ENCODE assay signal across 9 cellular contexts in genomic region chr7:116630932-116631449, GRCh38. TPM values are rescaled to one million over a fixed set of nuclear protein-coding genes. Genes with fewer than 3 reads are reported as not detected.
DNase-seq lines count a peak whose midpoint lies in the region; ATAC-seq, FAIRE-seq and TF ChIP-seq lines count a peak whose summit lies in the region.
"Had no signal": no experiment of that assay in that cellular context is flagged by ENCODE, and none has a peak within 500 bp of the region (broad histone marks: within the 10 kb centered on the region; RNA-seq: fewer than 3 reads in every experiment).

No MANE protein-coding gene starts in this region.

- peak overlapping the region; percentile 29 for H3K27ac ChIP-seq in astrocyte (ENCODE audit: low read depth, low read length)
- no peak overlapping the region for H3K27ac ChIP-seq in HepG2 (ENCODE audit: extremely low read length, insufficient read depth, low read length)

- ATAC-seq in GM19438 (IDR thresholded peaks at IDR 0.05; ENCODE audit: low read depth, unreplicated experiment) (peak; percentile 54), HepG2 (peak; percentile 95)

- no peak overlapping the region for H3K4me3 Mint-ChIP-seq in astrocyte (ENCODE audit: unreplicated experiment)
- H3K4me3 Mint-ChIP-seq: natural killer cell; T-helper 1 cell treated with Interleukin-12 subunit alpha and Interleukin-12 subunit beta and Interleukin-4 antibody, amounts not matched to agents 30 μg/mL and 1 μg/mL, for 36 hours had no signal

- H3K36me3 Mint-ChIP-seq in astrocyte (ENCODE audit: low read depth, unreplicated experiment), result no peaks in the 10 kb centered on the region
- H3K36me3 Mint-ChIP-seq: natural killer cell had no signal

- H3K79me2 ChIP-seq in astrocyte (ENCODE audit: insufficient read depth, low read length) (no peaks in the 10 kb centered on the region), HepG2 (ENCODE audit: insufficient read depth, low read length) (no peaks in the 10 kb centered on the region)

- WGBS in HepG2 (ENCODE audit: low lambda C conversion rate), result 2% methylated on average over 10 of the region's 10 CpGs

- TF ChIP-seq RAD21 in HepG2 (CRISPR knock-in tag; IDR thresholded peaks at IDR 0.05), result no peak

- H3K27ac Mint-ChIP-seq in astrocyte (ENCODE audit: unreplicated experiment), result no peak overlapping the region
- H3K27ac Mint-ChIP-seq: natural killer cell; T-helper 1 cell treated with Interleukin-12 subunit alpha and Interleukin-12 subunit beta and Interleukin-4 antibody, amounts not matched to agents 30 μg/mL and 1 μg/mL, for 36 hours had no signal

- in situ Hi-C loops in HepG2 (cut with HindIII; ENCODE audit: extremely low pct_ligation_motif_present, low pct_unique_long_range_greater_than_20kb), result no loop called here

- H2AFZ ChIP-seq in astrocyte (ENCODE audit: low read depth, low read length), result no peak overlapping the region
- no peak overlapping the region for H2AFZ ChIP-seq in HepG2 (ENCODE audit: low read length)

- FAIRE-seq in astrocyte (lab: Jason Lieb, UNC) (peak; percentile 79), HepG2 (lab: Jason Lieb, UNC) (no peak), D721Med (lab: Jason Lieb, UNC) (no peak)

- H3K4me1 Mint-ChIP-seq in astrocyte (ENCODE audit: low read depth, unreplicated experiment), result peaks cover 5% of the 10 kb centered on the region
- H3K4me1 Mint-ChIP-seq: natural killer cell had no signal

- TF ChIP-seq EP300 in HepG2 (IDR thresholded peaks at IDR 0.05; ENCODE audit: low read depth in 2 of 2, low read length in 2 of 2), result no peak
- TF ChIP-seq EP300 in HepG2 (CRISPR knock-in tag; IDR thresholded peaks at IDR 0.05; ENCODE audit: borderline replicate concordance), result no peak

- H3K27me3 ChIP-seq in astrocyte (ENCODE audit: insufficient read depth, low read length) (no peaks in the 10 kb centered on the region), HepG2 (ENCODE audit: control insufficient read depth in 1 of 2, insufficient read depth in 2 of 2, low read length in 2 of 2) (no peaks in the 10 kb centered on the region; a peak in 2 of 5 replicates)

- H4K20me1 ChIP-seq in astrocyte (ENCODE audit: insufficient read depth, low read length) (no peaks in the 10 kb centered on the region), HepG2 (ENCODE audit: insufficient read depth, low read length) (no peaks in the 10 kb centered on the region)

- H3K27me3 Mint-ChIP-seq in astrocyte (ENCODE audit: low read depth, unreplicated experiment), result peaks cover under 1% of the 10 kb centered on the region

- H3K9ac ChIP-seq in astrocyte (ENCODE audit: low read length) (no peak overlapping the region), HepG2 (ENCODE audit: insufficient read depth, low read depth, low read length) (no peak overlapping the region)

- TF ChIP-seq CTCF in astrocyte (IDR thresholded peaks at IDR 0.05; ENCODE audit: insufficient read depth, low read depth, low read length) (no peak), HepG2 (CRISPR knock-in tag; IDR thresholded peaks at IDR 0.05) (no peak), D721Med (IDR thresholded peaks at IDR 0.05; ENCODE audit: insufficient read depth, missing control alignments) (no peak)

- H3K4me1 ChIP-seq in astrocyte (ENCODE audit: insufficient read depth, low read length) (peaks cover 15% of the 10 kb centered on the region), HepG2 (ENCODE audit: insufficient read depth, low read length) (peaks cover 14% of the 10 kb centered on the region)

- intact Hi-C loops in HepG2 (cut with micrococcal nuclease; ENCODE audit: unreplicated experiment), result no loop called here

- CTCF ChIA-PET in HepG2 (lab: Yijun Ruan, JAX; ENCODE audit: low intra/inter-chr PET ratio, low total read pairs), result no interaction called here

- H3K9me3 Mint-ChIP-seq in astrocyte (ENCODE audit: unreplicated experiment), result no peaks in the 10 kb centered on the region
- H3K9me3 Mint-ChIP-seq: natural killer cell; T-helper 1 cell treated with Interleukin-12 subunit alpha and Interleukin-12 subunit beta and Interleukin-4 antibody, amounts not matched to agents 30 μg/mL and 1 μg/mL, for 36 hours had no signal

- DNase-seq in HK-2 (ENCODE audit: unreplicated experiment), result peak; percentile 87
- DNase-seq in astrocyte (ENCODE audit: low read depth), result peak; percentile 93
- DNase-seq in HepG2 (ENCODE audit: low spot score), result peak; percentile 60
- no peak for DNase-seq in Kasumi-1 (lab: John Stamatoyannopoulos, UW)
- DNase-seq in D721Med (ENCODE audit: insufficient read length, low spot score), result no peak
- no peak for DNase-seq in T-helper 1 cell
- DNase-seq: natural killer cell had no signal

- no TSS peak for BruUV-seq in HepG2 (replicated peaks; lab: Mats Ljungman, UMichigan)

- no peaks in the 10 kb centered on the region for H3K9me3 ChIP-seq in astrocyte (ENCODE audit: insufficient read depth, low read depth, low read length)
- no peaks in the 10 kb centered on the region for H3K9me3 ChIP-seq in HepG2 (ENCODE audit: low read length)

- POLR2A ChIA-PET in HepG2 (lab: Yijun Ruan, JAX), result no interaction called here

- H3K4me2 ChIP-seq in astrocyte (ENCODE audit: low read length) (peak overlapping the region; percentile 20), HepG2 (ENCODE audit: low read depth, low read length) (peak overlapping the region; percentile 71)

- H3K4me3 ChIP-seq in astrocyte (ENCODE audit: insufficient read depth, low read depth, low read length) (no peak overlapping the region), HepG2 (replicated peaks in 1 of 3; ENCODE audit: insufficient read depth in 1 of 3, low read depth in 2 of 3, low read length in 3 of 3) (peak overlapping the region in 2 of 3 experiments; percentile 11 to 15; a peak in 3 of 6 replicates)

- H3K36me3 ChIP-seq in astrocyte (ENCODE audit: insufficient read depth, low read length) (no peaks in the 10 kb centered on the region), HepG2 (replicated peaks in 1 of 2; ENCODE audit: control insufficient read depth in 1 of 2, insufficient read depth in 2 of 2, low read length in 2 of 2) (no peaks in the 10 kb centered on the region)

- TF ChIP-seq POLR2A in HepG2 (IDR thresholded peaks at IDR 0.05; ENCODE audit: insufficient read depth in 1 of 2, low read depth in 2 of 2, low read length in 2 of 2), result no peak

TF ChIP-seq in HepG2, 621 proteins besides CTCF, POLR2A, EP300 and RAD21 (continues in another document):
- TF ChIP-seq HNRNPH1 (optimal IDR thresholded peaks at IDR 0.05; ENCODE audit: low read depth, low read length) (no peak), KMT2B (CRISPR knock-in tag; IDR thresholded peaks at IDR 0.05) (no peak), RFXAP (CRISPR knock-in tag; IDR thresholded peaks at IDR 0.05; ENCODE audit: borderline replicate concordance) (no peak), ARID5B (CRISPR knock-in tag; IDR thresholded peaks at IDR 0.05) (peak; percentile 33), CREM (IDR thresholded peaks at IDR 0.05) (0 out of 2 replicates have a peak, but pooled peaks have one; percentile 17), CREM (CRISPR knock-in tag; IDR thresholded peaks at IDR 0.05) (no peak)

RNA-seq across cellular contexts. Expression of gene MET, which starts 41.0 kb away (rescaled TPM):
- total RNA-seq in astrocyte (7.9 and 8.2 TPM in 2 replicates), HepG2 (2016; rRNA removed; fragmentation: Illumina TruSeq; extraction: Trizol) (23.3 and 31.5 TPM in 2 replicates)
- 6.7 and 9.1 TPM in 2 replicates for total RNA-seq in HepG2 (2016; cell fraction: cytosol; rRNA removed; fragmentation: Illumina TruSeq; extraction: Trizol; ENCODE audit: low read depth)
- 22.2 and 30.9 TPM in 2 replicates for total RNA-seq in HepG2 (2016; cell fraction: insoluble cytoplasmic fraction; rRNA removed; fragmentation: Illumina TruSeq; extraction: Trizol)
- total RNA-seq in HepG2 (2016; cell fraction: membrane; rRNA removed; fragmentation: Illumina TruSeq; extraction: Trizol), result 13.5 and 13.7 TPM in 2 replicates
- total RNA-seq in HepG2 (2016; cell fraction: nucleus; rRNA removed; fragmentation: Illumina TruSeq; extraction: Trizol), result 41.6 and 49.0 TPM in 2 replicates
- polyA plus RNA-seq in HepG2 (2011; rRNA removed), result 20.4 and 21.8 TPM in 2 replicates
- polyA plus RNA-seq in HepG2 (2011; cell fraction: cytosol; rRNA removed), result 12.9 and 19.5 TPM in 2 replicates
- polyA plus RNA-seq in HepG2 (2011; cell fraction: nucleus; rRNA removed), result 10.0 and 10.1 TPM in 2 replicates
- polyA plus RNA-seq in HepG2 (2012), result 29.8 and 37.6 TPM in 2 replicates
- 1.00 and 1.2 TPM in 2 replicates for polyA plus RNA-seq in HepG2 (2016; cell fraction: cytosol; fragmentation: Illumina TruSeq; extraction: Trizol; ENCODE audit: low read depth)
- polyA plus RNA-seq in HepG2 (2016; cell fraction: insoluble cytoplasmic fraction; fragmentation: Illumina TruSeq; extraction: Trizol; ENCODE audit: low read depth), result 12.2 TPM in 2 replicates
- 2.8 and 2.9 TPM in 2 replicates for polyA plus RNA-seq in HepG2 (2016; cell fraction: membrane; fragmentation: Illumina TruSeq; extraction: Trizol; ENCODE audit: low read depth)
- 21.5 and 22.5 TPM in 2 replicates for polyA plus RNA-seq in HepG2 (2016; cell fraction: nucleus; fragmentation: Illumina TruSeq; extraction: Trizol; ENCODE audit: insufficient read depth, low read depth)
- 90.9 and 232 TPM in 2 replicates for polyA minus RNA-seq in HepG2 (2011; rRNA and poly(A)+ RNA removed; ENCODE audit: low replicate concordance)
- 55.1 and 63.9 TPM in 2 replicates for polyA minus RNA-seq in HepG2 (2011; cell fraction: cytosol; rRNA and poly(A)+ RNA removed)
- polyA minus RNA-seq in HepG2 (2011; cell fraction: nucleus; rRNA and poly(A)+ RNA removed), result 75.3 and 92.4 TPM in 2 replicates

Comparison
In these comparisons a context has a peak if more than half of its experiments do, and no peak if none do; other contexts are left out.
1. DNase-seq: peak in HK-2 (single experiment), astrocyte (single experiment) and HepG2 (single experiment); none in Kasumi-1 (0 of 2), D721Med (single experiment) and T-helper 1 cell (0 of 5).